Comparison of ENCODE assay signal across 37 cellular contexts in the genomic region with DNA sequence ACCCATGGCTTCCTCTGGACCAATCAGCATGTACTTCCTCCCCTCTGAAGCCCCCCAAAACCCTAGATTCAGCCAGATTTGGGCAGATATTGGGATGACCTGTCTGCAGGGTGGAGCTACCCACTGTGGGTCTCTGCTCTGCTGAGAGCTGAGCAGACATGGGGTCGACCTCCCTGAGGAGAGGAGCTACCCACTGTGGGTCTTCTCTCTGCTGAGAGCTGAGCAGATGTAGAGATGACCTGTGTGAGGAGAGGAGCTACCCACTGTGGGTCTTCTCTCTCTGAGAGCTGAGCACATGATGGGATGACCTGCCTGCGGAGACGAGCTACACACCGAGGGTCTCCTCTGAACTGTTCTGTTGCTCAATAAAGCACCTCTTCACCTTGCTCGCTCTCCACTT.
"Had no signal": no experiment of that assay in that cellular context is flagged by ENCODE, and none has a peak within 500 bp of the region (broad histone marks: within the 10 kb centered on the region; RNA-seq: fewer than 3 reads in every experiment).

No MANE protein-coding gene starts in this region.

- H3K36me3 Mint-ChIP-seq: activated CD4-positive, alpha-beta memory T cell treated with anti-CD3 and anti-CD28 coated beads for 36 hours; activated naive CD4-positive, alpha-beta T cell treated with anti-CD3 and anti-CD28 coated beads, Interleukin-2, amount 10 ng/mL, durations not matched to agents 7 days and 5 days; activated naive CD4-positive, alpha-beta T cell treated with anti-CD3 and anti-CD28 coated beads, Interleukin-2, amount 50 U/mL, for 24 hours; activated naive CD8-positive, alpha-beta T cell had no signal

- H3K4me3 Mint-ChIP-seq: activated B cell treated with CpG ODN at 0.5 μM for 24 hours; activated CD4-positive, alpha-beta memory T cell treated with anti-CD3 and anti-CD28 coated beads for 36 hours; activated CD4-positive, alpha-beta T cell treated with anti-CD3 and anti-CD28 coated beads, Interleukin-2, amount 10 ng/mL, durations not matched to agents 24 days and 14 days; activated CD8-positive, alpha-beta T cell treated with anti-CD3 and anti-CD28 coated beads for 36 hours; activated naive CD4-positive, alpha-beta T cell treated with anti-CD3 and anti-CD28 coated beads, Interleukin-2, amount 10 ng/mL, durations not matched to agents 7 days and 5 days; activated naive CD4-positive, alpha-beta T cell treated with anti-CD3 and anti-CD28 coated beads, Interleukin-2, amount 50 U/mL, for 24 hours; activated naive CD8-positive, alpha-beta T cell; central memory CD8-positive, alpha-beta T cell; T-helper 1 cell treated with Interleukin-12 subunit alpha and Interleukin-12 subunit beta and Interleukin-4 antibody, amounts not matched to agents 30 μg/mL and 1 μg/mL, for 36 hours; T-helper 2 cell treated with Interferon-gamma antibody and Interleukin-4, amounts not matched to agents 5 μg/mL and 100 μg/mL, for 36 hours had no signal

- H3K4me1 Mint-ChIP-seq: activated B cell treated with CpG ODN at 0.5 μM for 24 hours; activated CD4-positive, alpha-beta T cell treated with anti-CD3 and anti-CD28 coated beads, Interleukin-2, amount 10 ng/mL, durations not matched to agents 24 days and 14 days; activated naive CD4-positive, alpha-beta T cell treated with anti-CD3 and anti-CD28 coated beads, Interleukin-2, amount 10 ng/mL, durations not matched to agents 7 days and 5 days; activated naive CD4-positive, alpha-beta T cell treated with anti-CD3 and anti-CD28 coated beads, Interleukin-2, amount 50 U/mL, for 24 hours; central memory CD8-positive, alpha-beta T cell had no signal

- H3K4me1 ChIP-seq: body of pancreas, breast epithelium had no signal

- H3K36me3 ChIP-seq: brain microvascular endothelial cell, breast epithelium, cardiac muscle cell had no signal

- H3K27ac Mint-ChIP-seq: activated B cell treated with CpG ODN at 0.5 μM for 24 hours; activated CD4-positive, alpha-beta memory T cell treated with anti-CD3 and anti-CD28 coated beads for 36 hours; activated CD4-positive, alpha-beta T cell treated with anti-CD3 and anti-CD28 coated beads, Interleukin-2, amount 10 ng/mL, durations not matched to agents 24 days and 14 days; activated CD8-positive, alpha-beta T cell treated with anti-CD3 and anti-CD28 coated beads for 36 hours; activated naive CD4-positive, alpha-beta T cell treated with anti-CD3 and anti-CD28 coated beads, Interleukin-2, amount 10 ng/mL, durations not matched to agents 7 days and 5 days; activated naive CD4-positive, alpha-beta T cell treated with anti-CD3 and anti-CD28 coated beads, Interleukin-2, amount 50 U/mL, for 24 hours; activated naive CD8-positive, alpha-beta T cell; activated T-helper 2 cell treated with anti-CD3 and anti-CD28 coated beads, Interferon-gamma antibody, Interleukin-2, Interleukin-4, amounts not matched to agents 10 μg/mL and 5 μg/mL and 100 μg/mL, durations not matched to agents 14 hours and 24 hours and 36 hours; T-helper 1 cell treated with Interleukin-12 subunit alpha and Interleukin-12 subunit beta and Interleukin-4 antibody, amounts not matched to agents 30 μg/mL and 1 μg/mL, for 36 hours; T-helper 2 cell treated with Interferon-gamma antibody and Interleukin-4, amounts not matched to agents 5 μg/mL and 100 μg/mL, for 36 hours had no signal

- DNase-seq: activated B cell treated with CpG ODN at 0.5 μM for 24 hours; activated CD4-positive, alpha-beta memory T cell treated with anti-CD3 and anti-CD28 coated beads for 36 hours; activated CD4-positive, alpha-beta T cell treated with anti-CD3 and anti-CD28 coated beads for 4 hours; activated CD4-positive, alpha-beta T cell treated with anti-CD3 and anti-CD28 coated beads, Interleukin-2, amount 10 ng/mL, durations not matched to agents 24 days and 14 days; activated CD4-positive, alpha-beta T cell treated with anti-CD3 and anti-CD28 coated beads, Interleukin-2, amount 50 U/mL, for 1 hour; activated CD4-positive, alpha-beta T cell treated with anti-CD3 and anti-CD28 coated beads, Interleukin-2, amount 50 U/mL, for 4 hours; activated CD4-positive, CD25-positive, alpha-beta regulatory T cell treated with anti-CD3 and anti-CD28 coated beads, Interleukin-2, amount 50 U/mL, for 72 hours; activated CD8-positive, alpha-beta memory T cell treated with anti-CD3 and anti-CD28 coated beads, Interleukin-2, amount 50 U/mL, for 4 hours; activated CD8-positive, alpha-beta T cell treated with anti-CD3 and anti-CD28 coated beads for 36 hours; activated effector memory CD4-positive, alpha-beta T cell treated with Interleukin-2 at 50 U/mL for 16 hours; activated gamma-delta T cell; activated naive CD4-positive, alpha-beta T cell treated with anti-CD3 and anti-CD28 coated beads, Interleukin-2, amount 10 ng/mL, durations not matched to agents 7 days and 5 days; activated naive CD4-positive, alpha-beta T cell treated with Interleukin-2 at 50 U/mL for 16 hours; activated T-cell treated with anti-CD3 and anti-CD28 coated beads for 4 hours; activated T-cell treated with anti-CD3 and anti-CD28 coated beads, Interleukin-2, amount 50 U/mL, for 1 hour; activated T-cell treated with anti-CD3 and anti-CD28 coated beads, Interleukin-2, amount 50 U/mL, for 48 hours; amygdala; anterior cingulate cortex; body of pancreas; brain microvascular endothelial cell; caudate nucleus; cerebellar nuclear complex; SW 1271; T-helper 1 cell; T-helper 2 cell; T-helper 9 cell had no signal

- H3K27me3 Mint-ChIP-seq: activated CD4-positive, alpha-beta T cell treated with anti-CD3 and anti-CD28 coated beads, Interleukin-2, amount 10 ng/mL, durations not matched to agents 24 days and 14 days; activated naive CD4-positive, alpha-beta T cell treated with anti-CD3 and anti-CD28 coated beads, Interleukin-2, amount 10 ng/mL, durations not matched to agents 7 days and 5 days had no signal

- H3K9me3 Mint-ChIP-seq: activated CD4-positive, alpha-beta memory T cell treated with anti-CD3 and anti-CD28 coated beads for 36 hours; activated naive CD4-positive, alpha-beta T cell treated with anti-CD3 and anti-CD28 coated beads, Interleukin-2, amount 10 ng/mL, durations not matched to agents 7 days and 5 days; activated naive CD4-positive, alpha-beta T cell treated with anti-CD3 and anti-CD28 coated beads, Interleukin-2, amount 50 U/mL, for 24 hours; activated T-helper 2 cell treated with anti-CD3 and anti-CD28 coated beads, Interferon-gamma antibody, Interleukin-2, Interleukin-4, amounts not matched to agents 10 μg/mL and 5 μg/mL and 100 μg/mL, durations not matched to agents 14 hours and 24 hours and 36 hours; central memory CD8-positive, alpha-beta T cell; T-helper 1 cell treated with Interleukin-12 subunit alpha and Interleukin-12 subunit beta and Interleukin-4 antibody, amounts not matched to agents 30 μg/mL and 1 μg/mL, for 36 hours; T-helper 2 cell treated with Interferon-gamma antibody and Interleukin-4, amounts not matched to agents 5 μg/mL and 100 μg/mL, for 36 hours had no signal

- H3K9me3 ChIP-seq: body of pancreas had no signal

- ATAC-seq: activated CD8-positive, alpha-beta T cell treated with anti-CD3 and anti-CD28 coated beads for 36 hours; body of pancreas had no signal

- H3K27me3 ChIP-seq: body of pancreas, brain microvascular endothelial cell, breast epithelium, cardiac muscle cell had no signal

- H3K27ac ChIP-seq: body of pancreas, brain microvascular endothelial cell, breast epithelium, cardiac muscle cell, VCaP had no signal

- H3K4me3 ChIP-seq: body of pancreas, breast epithelium, cardiac muscle cell had no signal

- FAIRE-seq: astrocyte, TTC549 had no signal
